24 cellular contexts compared by ENCODE assay signal in genomic region chr6:112191509-112191908, GRCh38.
"Had no signal": no experiment of that assay in that cellular context is flagged by ENCODE, and none has a peak within 500 bp of the region (broad histone marks: within the 10 kb centered on the region; RNA-seq: fewer than 3 reads in every experiment).

No MANE protein-coding gene starts in this region.

- H3K36me3 Mint-ChIP-seq: immature natural killer cell; naive B cell; natural killer cell treated with Interleukin-12 subunit alpha and Interleukin-12 subunit beta and Interleukin-15 and Interleukin-18, amount 100 ng/mL, for 72 hours; stimulated activated effector memory CD8-positive, alpha-beta T cell treated with anti-CD3 and anti-CD28 coated beads, Interleukin-12 subunit alpha, Interleukin-12 subunit beta, amount 100 ng/mL, for 72 hours had no signal

- H3K9me3 ChIP-seq: left ventricle myocardium inferior, ovary, right atrium auricular region, spleen, tibial nerve, vagina had no signal

- FAIRE-seq: islet of Langerhans, kidney, small intestine had no signal

- H3K27ac ChIP-seq: left ventricle myocardium inferior, ovary, right atrium auricular region, spleen, vagina had no signal

- H3K36me3 ChIP-seq: ovary, spleen had no signal

- DNase-seq: hypothalamus; immature natural killer cell; kidney; left ventricle myocardium inferior; mesendoderm; naive B cell; ovary; small intestine; spleen; stimulated activated CD4-positive, alpha-beta T cell treated with anti-CD3 and anti-CD28 coated beads, Interleukin-4, amount 100 ng/mL, for 24 hours; stimulated activated naive CD4-positive, alpha-beta T cell; substantia nigra had no signal

- H3K4me3 Mint-ChIP-seq: immature natural killer cell; mesothelial cell of epicardium; natural killer cell treated with Interleukin-12 subunit alpha and Interleukin-12 subunit beta and Interleukin-15 and Interleukin-18, amount 100 ng/mL, for 72 hours; stimulated activated effector memory CD8-positive, alpha-beta T cell treated with anti-CD3 and anti-CD28 coated beads, Interleukin-12 subunit alpha, Interleukin-12 subunit beta, amount 100 ng/mL, for 72 hours; stimulated activated naive CD8-positive, alpha-beta T cell treated with anti-CD3 and anti-CD28 coated beads, Interleukin-15, Interleukin-2, amounts not matched to agents 100 ng/mL and 50 ng/mL, for 24 hours; type B pancreatic cell had no signal

- H3K4me3 ChIP-seq: left ventricle myocardium inferior, lung, ovary, right atrium auricular region, spleen, tibial nerve, vagina had no signal

- H3K27me3 ChIP-seq: ovary, right atrium auricular region, tibial nerve, vagina had no signal

- H3K27ac Mint-ChIP-seq: immature natural killer cell; mesothelial cell of epicardium; naive B cell; natural killer cell treated with Interleukin-12 subunit alpha and Interleukin-12 subunit beta and Interleukin-15 and Interleukin-18, amount 100 ng/mL, for 72 hours; progenitor cell of endocrine pancreas; stimulated activated effector memory CD8-positive, alpha-beta T cell treated with anti-CD3 and anti-CD28 coated beads, Interleukin-12 subunit alpha, Interleukin-12 subunit beta, amount 100 ng/mL, for 72 hours; stimulated activated naive CD8-positive, alpha-beta T cell treated with anti-CD3 and anti-CD28 coated beads, Interleukin-15, Interleukin-2, amounts not matched to agents 100 ng/mL and 50 ng/mL, for 24 hours; type B pancreatic cell had no signal

- ATAC-seq: sciatic nerve; stimulated activated effector memory CD8-positive, alpha-beta T cell treated with anti-CD3 and anti-CD28 coated beads, Interleukin-12 subunit alpha, Interleukin-12 subunit beta, amount 100 ng/mL, for 72 hours had no signal

- H3K9me3 Mint-ChIP-seq: immature natural killer cell; mesothelial cell of epicardium; naive B cell; natural killer cell treated with Interleukin-12 subunit alpha and Interleukin-12 subunit beta and Interleukin-15 and Interleukin-18, amount 100 ng/mL, for 72 hours; stimulated activated effector memory CD8-positive, alpha-beta T cell treated with anti-CD3 and anti-CD28 coated beads, Interleukin-12 subunit alpha, Interleukin-12 subunit beta, amount 100 ng/mL, for 72 hours; stimulated activated naive CD8-positive, alpha-beta T cell treated with anti-CD3 and anti-CD28 coated beads, Interleukin-15, Interleukin-2, amounts not matched to agents 100 ng/mL and 50 ng/mL, for 24 hours; type B pancreatic cell had no signal

- H3K4me1 ChIP-seq: spleen, vagina had no signal
